In the genomic region with DNA sequence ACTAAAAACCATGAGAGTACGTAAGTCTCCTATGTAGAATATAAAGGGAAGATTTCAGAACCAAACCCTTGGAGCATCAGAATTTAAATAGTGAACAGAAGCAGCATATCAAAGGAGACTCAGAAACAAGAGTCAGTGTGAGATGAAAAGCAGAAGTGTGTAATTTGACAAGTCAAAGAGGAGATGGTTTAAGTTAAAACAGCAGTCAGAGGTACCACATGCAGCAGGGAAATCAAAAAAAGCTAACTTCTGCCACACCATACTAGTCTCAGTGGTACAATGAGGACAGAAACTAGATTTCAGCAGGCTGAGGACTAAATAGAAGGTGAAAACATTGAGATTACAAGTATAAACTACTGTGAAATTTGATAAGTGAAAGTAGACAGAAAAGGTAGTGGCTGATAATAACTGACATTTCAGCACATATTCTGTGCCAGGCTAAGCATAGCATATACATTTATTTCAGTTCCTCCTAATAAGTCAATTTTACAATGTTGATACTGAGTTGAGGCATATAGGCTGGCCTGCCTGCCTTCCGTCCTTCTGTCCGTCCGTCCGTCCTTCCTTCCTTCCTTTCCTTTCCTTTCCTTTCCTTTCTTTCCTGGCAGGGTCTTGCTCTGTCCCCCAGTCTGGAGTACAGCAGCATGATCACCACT, we compare ENCODE assay signal across 9 cellular contexts. TPM values are rescaled to one million over a fixed set of nuclear protein-coding genes. Genes with fewer than 3 reads are reported as not detected.
DNase-seq lines count a peak whose midpoint lies in the region; ATAC-seq and TF ChIP-seq lines count a peak whose summit lies in the region.
"Had no signal": no experiment of that assay in that cellular context is flagged by ENCODE, and none has a peak within 500 bp of the region (broad histone marks: within the 10 kb centered on the region; RNA-seq: fewer than 3 reads in every experiment).

No MANE protein-coding gene starts in this region.

- H3K27me3 ChIP-seq in Peyer's patch: no peaks in the 10 kb centered on the region

- peaks cover 0 to 8% (median 0%) of the 10 kb centered on the region in 4 donors for H3K4me1 ChIP-seq in Peyer's patch

- H3K4me1 Mint-ChIP-seq in stimulated activated effector memory CD8-positive, alpha-beta T cell treated with anti-CD3 and anti-CD28 coated beads, Interleukin-12 subunit alpha, Interleukin-12 subunit beta, amount 100 ng/mL, for 72 hours: peaks cover 45% of the 10 kb centered on the region

- no peak for TF ChIP-seq POLR2A in Peyer's patch (IDR thresholded peaks at IDR 0.05)

- H3K36me3 Mint-ChIP-seq in stimulated activated effector memory CD8-positive, alpha-beta T cell treated with anti-CD3 and anti-CD28 coated beads, Interleukin-12 subunit alpha, Interleukin-12 subunit beta, amount 100 ng/mL, for 72 hours: no peaks in the 10 kb centered on the region

- DNase-seq in CD1c-positive myeloid dendritic cell (ENCODE audit: extremely low spot score) (peak; percentile 11), Peyer's patch (no peak), NCI-H526 treated with DMSO at 0.1 percent for 48 hours (lab: John Stamatoyannopoulos, UW) (no peak), DMS153 (lab: John Stamatoyannopoulos, UW) (no peak)
- no peak for DNase-seq in stimulated activated effector memory CD8-positive, alpha-beta T cell treated with anti-CD3 and anti-CD28 coated beads, Interleukin-12 subunit alpha, Interleukin-12 subunit beta, amount 100 ng/mL, for 72 hours (ENCODE audit: low spot score in 2 of 2)
- DNase-seq: activated T-cell treated with anti-CD3 and anti-CD28 coated beads, Interleukin-2, amount 50 U/mL, for 24 hours had no signal

- H3K9me3 Mint-ChIP-seq in stimulated activated effector memory CD8-positive, alpha-beta T cell treated with anti-CD3 and anti-CD28 coated beads, Interleukin-12 subunit alpha, Interleukin-12 subunit beta, amount 100 ng/mL, for 72 hours: no peaks in the 10 kb centered on the region
- H3K9me3 Mint-ChIP-seq: activated T-cell treated with anti-CD3 and anti-CD28 coated beads, Interleukin-2, amount 50 U/mL, for 24 hours had no signal

- no peak overlapping the region for H3K27ac ChIP-seq in Peyer's patch

- H3K4me3 Mint-ChIP-seq in stimulated activated effector memory CD8-positive, alpha-beta T cell treated with anti-CD3 and anti-CD28 coated beads, Interleukin-12 subunit alpha, Interleukin-12 subunit beta, amount 100 ng/mL, for 72 hours: no peak overlapping the region
- H3K4me3 Mint-ChIP-seq: activated T-cell treated with anti-CD3 and anti-CD28 coated beads, Interleukin-2, amount 50 U/mL, for 24 hours had no signal

- H3K4me3 ChIP-seq in Peyer's patch: no peak overlapping the region

- no peak for TF ChIP-seq CTCF in Peyer's patch (IDR thresholded peaks at IDR 0.05)

- no peaks in the 10 kb centered on the region for H3K9me3 ChIP-seq in Peyer's patch

- H3K36me3 ChIP-seq in Peyer's patch: no peaks in the 10 kb centered on the region

- peak; percentile 80 for ATAC-seq in GM18909 (IDR thresholded peaks at IDR 0.05; ENCODE audit: poor library complexity, unreplicated experiment)
- peak; percentile 82 for ATAC-seq in HG02642 (IDR thresholded peaks at IDR 0.05; ENCODE audit: poor library complexity, unreplicated experiment)
- ATAC-seq in HG03571 (IDR thresholded peaks at IDR 0.05; ENCODE audit: unreplicated experiment): peak; percentile 77
- no peak for ATAC-seq in stimulated activated effector memory CD8-positive, alpha-beta T cell treated with anti-CD3 and anti-CD28 coated beads, Interleukin-12 subunit alpha, Interleukin-12 subunit beta, amount 100 ng/mL, for 72 hours

- H3K27ac Mint-ChIP-seq in stimulated activated effector memory CD8-positive, alpha-beta T cell treated with anti-CD3 and anti-CD28 coated beads, Interleukin-12 subunit alpha, Interleukin-12 subunit beta, amount 100 ng/mL, for 72 hours: no peak overlapping the region
- H3K27ac Mint-ChIP-seq: activated T-cell treated with anti-CD3 and anti-CD28 coated beads, Interleukin-2, amount 50 U/mL, for 24 hours had no signal

RNA-seq across cellular contexts. Expression of a gene that starts 12.5 kb away (rescaled TPM):
- 10 to 100 TPM; 27.7 to 63.2 (median 42.9) TPM for total RNA-seq in Peyer's patch
